27 cellular contexts compared by ENCODE assay signal in genomic region chr5:169169786-169170185, GRCh38.
"Had no signal": no experiment of that assay in that cellular context is flagged by ENCODE, and none has a peak within 500 bp of the region (broad histone marks: within the 10 kb centered on the region; RNA-seq: fewer than 3 reads in every experiment).

No MANE protein-coding gene starts in this region.

- ATAC-seq: activated CD4-positive, CD25-positive, alpha-beta regulatory T cell treated with anti-CD3 and anti-CD28 coated beads, Interleukin-2, amount 50 U/mL, for 24 hours; activated CD8-positive, alpha-beta memory T cell treated with anti-CD3 and anti-CD28 coated beads, Interleukin-2, amount 10 ng/mL, durations not matched to agents 7 days and 5 days; activated CD8-positive, alpha-beta T cell treated with anti-CD3 and anti-CD28 coated beads for 36 hours; esophagus mucosa; left lung; naive thymus-derived CD4-positive, alpha-beta T cell; sciatic nerve; stimulated activated effector memory CD8-positive, alpha-beta T cell treated with anti-CD3 and anti-CD28 coated beads, Interleukin-12 subunit alpha, Interleukin-12 subunit beta, amount 100 ng/mL, for 72 hours had no signal

- H3K9ac ChIP-seq: neural progenitor cell had no signal

- H3K27me3 ChIP-seq: brain microvascular endothelial cell, hepatocyte, left lung, neural progenitor cell, stomach, transverse colon, vagina had no signal

- H3K27ac ChIP-seq: brain microvascular endothelial cell, hepatocyte, left lung, neural progenitor cell, stomach, transverse colon, vagina, VCaP had no signal

- H3K36me3 ChIP-seq: brain microvascular endothelial cell, left lung, neural progenitor cell, stomach, transverse colon, vagina had no signal

- H2AFZ ChIP-seq: hepatocyte, neural progenitor cell had no signal

- FAIRE-seq: colon, endothelial cell of umbilical vein had no signal

- H3K4me1 ChIP-seq: left lung, transverse colon had no signal

- DNase-seq: activated CD4-positive, alpha-beta T cell treated with anti-CD3 and anti-CD28 coated beads, Interleukin-2, amount 10 ng/mL, durations not matched to agents 7 days and 5 days; activated CD8-positive, alpha-beta memory T cell treated with anti-CD3 and anti-CD28 coated beads, Interleukin-2, amount 10 ng/mL, durations not matched to agents 7 days and 5 days; activated CD8-positive, alpha-beta T cell treated with anti-CD3 and anti-CD28 coated beads for 36 hours; activated gamma-delta T cell; aorta; brain microvascular endothelial cell; central memory CD4-positive, alpha-beta T cell; effector memory CD4-positive, alpha-beta T cell; foreskin melanocyte; immature natural killer cell; kidney glomerular epithelial cell; left lung; naive thymus-derived CD4-positive, alpha-beta T cell; posterior cingulate gyrus; stomach; transverse colon had no signal

- H3K9me3 ChIP-seq: left lung, stomach, transverse colon, vagina had no signal

- H3K4me2 ChIP-seq: hepatocyte, neural progenitor cell had no signal

- H3K4me3 ChIP-seq: hepatocyte, left lung, lung, neural progenitor cell, stomach, transverse colon, vagina had no signal
